37 cellular contexts compared by ENCODE assay signal in genomic region chr3:50698269-50698668, GRCh38.
"Had no signal": no experiment of that assay in that cellular context is flagged by ENCODE, and none has a peak within 500 bp of the region (broad histone marks: within the 10 kb centered on the region; RNA-seq: fewer than 3 reads in every experiment).

No MANE protein-coding gene starts in this region.

- ATAC-seq: activated CD8-positive, alpha-beta memory T cell treated with anti-CD3 and anti-CD28 coated beads, Interleukin-2, amount 10 ng/mL, durations not matched to agents 7 days and 5 days; activated CD8-positive, alpha-beta T cell treated with anti-CD3 and anti-CD28 coated beads for 36 hours; activated naive CD8-positive, alpha-beta T cell treated with anti-CD3 and anti-CD28 coated beads, Interleukin-2, amount 50 U/mL, for 24 hours had no signal

- FAIRE-seq: bronchial epithelial cell, TTC549 had no signal

- H3K36me3 ChIP-seq: ascending aorta, cardiac muscle cell had no signal

- H3K4me1 ChIP-seq: ascending aorta had no signal

- H3K27ac Mint-ChIP-seq: activated B cell treated with CpG ODN at 0.5 μM for 24 hours; activated CD4-positive, alpha-beta memory T cell treated with anti-CD3 and anti-CD28 coated beads for 36 hours; activated CD4-positive, alpha-beta T cell treated with anti-CD3 and anti-CD28 coated beads, Interleukin-2, amount 10 ng/mL, durations not matched to agents 24 days and 14 days; activated CD8-positive, alpha-beta memory T cell treated with anti-CD3 and anti-CD28 coated beads, Interleukin-2, amount 10 ng/mL, durations not matched to agents 7 days and 5 days; activated CD8-positive, alpha-beta T cell treated with anti-CD3 and anti-CD28 coated beads for 36 hours; activated naive CD4-positive, alpha-beta T cell treated with anti-CD3 and anti-CD28 coated beads, Interleukin-2, amount 10 ng/mL, durations not matched to agents 7 days and 5 days; activated naive CD4-positive, alpha-beta T cell treated with anti-CD3 and anti-CD28 coated beads, Interleukin-2, amount 50 U/mL, for 24 hours; activated naive CD8-positive, alpha-beta T cell; activated naive CD8-positive, alpha-beta T cell treated with anti-CD3 and anti-CD28 coated beads, Interleukin-2, amount 10 ng/mL, durations not matched to agents 7 days and 5 days; activated naive CD8-positive, alpha-beta T cell treated with anti-CD3 and anti-CD28 coated beads, Interleukin-2, amount 50 U/mL, for 24 hours; activated T-cell treated with anti-CD3 and anti-CD28 coated beads, Interleukin-2, amount 50 U/mL, for 24 hours; activated T-helper 2 cell treated with anti-CD3 and anti-CD28 coated beads, Interferon-gamma antibody, Interleukin-2, Interleukin-4, amounts not matched to agents 10 μg/mL and 5 μg/mL and 100 μg/mL, durations not matched to agents 14 hours and 24 hours and 36 hours; brain; T-helper 1 cell treated with Interleukin-12 subunit alpha and Interleukin-12 subunit beta and Interleukin-4 antibody, amounts not matched to agents 30 μg/mL and 1 μg/mL, for 36 hours; T-helper 2 cell treated with Interferon-gamma antibody and Interleukin-4, amounts not matched to agents 5 μg/mL and 100 μg/mL, for 36 hours had no signal

- H3K36me3 Mint-ChIP-seq: activated naive CD4-positive, alpha-beta T cell treated with anti-CD3 and anti-CD28 coated beads, Interleukin-2, amount 10 ng/mL, durations not matched to agents 7 days and 5 days had no signal

- H3K27me3 Mint-ChIP-seq: activated CD4-positive, alpha-beta memory T cell treated with anti-CD3 and anti-CD28 coated beads for 36 hours; activated naive CD4-positive, alpha-beta T cell treated with anti-CD3 and anti-CD28 coated beads, Interleukin-2, amount 10 ng/mL, durations not matched to agents 7 days and 5 days; activated naive CD4-positive, alpha-beta T cell treated with anti-CD3 and anti-CD28 coated beads, Interleukin-2, amount 50 U/mL, for 24 hours; activated naive CD8-positive, alpha-beta T cell; brain had no signal

- H3K4me1 Mint-ChIP-seq: activated B cell treated with CpG ODN at 0.5 μM for 24 hours; activated CD4-positive, alpha-beta T cell treated with anti-CD3 and anti-CD28 coated beads, Interleukin-2, amount 10 ng/mL, durations not matched to agents 24 days and 14 days; activated CD8-positive, alpha-beta memory T cell treated with anti-CD3 and anti-CD28 coated beads, Interleukin-2, amount 10 ng/mL, durations not matched to agents 7 days and 5 days; activated naive CD4-positive, alpha-beta T cell treated with anti-CD3 and anti-CD28 coated beads, Interleukin-2, amount 10 ng/mL, durations not matched to agents 7 days and 5 days; activated naive CD4-positive, alpha-beta T cell treated with anti-CD3 and anti-CD28 coated beads, Interleukin-2, amount 50 U/mL, for 24 hours; activated naive CD8-positive, alpha-beta T cell treated with anti-CD3 and anti-CD28 coated beads, Interleukin-2, amount 10 ng/mL, durations not matched to agents 7 days and 5 days; activated naive CD8-positive, alpha-beta T cell treated with anti-CD3 and anti-CD28 coated beads, Interleukin-2, amount 50 U/mL, for 24 hours; central memory CD8-positive, alpha-beta T cell had no signal

- DNase-seq: activated B cell treated with CpG ODN at 0.5 μM for 24 hours; activated CD4-positive, alpha-beta memory T cell treated with anti-CD3 and anti-CD28 coated beads for 36 hours; activated CD4-positive, alpha-beta T cell treated with anti-CD3 and anti-CD28 coated beads for 4 hours; activated CD4-positive, alpha-beta T cell treated with anti-CD3 and anti-CD28 coated beads, Interleukin-2, amount 10 ng/mL, durations not matched to agents 24 days and 14 days; activated CD4-positive, alpha-beta T cell treated with anti-CD3 and anti-CD28 coated beads, Interleukin-2, amount 50 U/mL, for 1 hour; activated CD4-positive, alpha-beta T cell treated with anti-CD3 and anti-CD28 coated beads, Interleukin-2, amount 50 U/mL, for 4 hours; activated CD4-positive, CD25-positive, alpha-beta regulatory T cell treated with anti-CD3 and anti-CD28 coated beads, Interleukin-2, amount 50 U/mL, for 72 hours; activated CD8-positive, alpha-beta memory T cell treated with anti-CD3 and anti-CD28 coated beads for 24 hours; activated CD8-positive, alpha-beta memory T cell treated with anti-CD3 and anti-CD28 coated beads, Interleukin-2, amount 10 ng/mL, durations not matched to agents 7 days and 5 days; activated CD8-positive, alpha-beta memory T cell treated with anti-CD3 and anti-CD28 coated beads, Interleukin-2, amount 50 U/mL, for 48 hours; activated CD8-positive, alpha-beta T cell treated with anti-CD3 and anti-CD28 coated beads for 36 hours; activated effector memory CD4-positive, alpha-beta T cell treated with Interleukin-2 at 50 U/mL for 16 hours; activated gamma-delta T cell; activated naive CD4-positive, alpha-beta T cell treated with anti-CD3 and anti-CD28 coated beads, Interleukin-2, amount 10 ng/mL, durations not matched to agents 7 days and 5 days; activated naive CD4-positive, alpha-beta T cell treated with Interleukin-2 at 50 U/mL for 16 hours; activated naive CD8-positive, alpha-beta T cell treated with anti-CD3 and anti-CD28 coated beads, Interleukin-2, amount 10 ng/mL, durations not matched to agents 7 days and 5 days; activated naive CD8-positive, alpha-beta T cell treated with anti-CD3 and anti-CD28 coated beads, Interleukin-2, amount 50 U/mL, for 24 hours; activated T-cell treated with anti-CD3 and anti-CD28 coated beads, Interleukin-2, amount 50 U/mL, for 24 hours; activated T-cell treated with anti-CD3 and anti-CD28 coated beads, Interleukin-2, amount 50 U/mL, for 48 hours; amygdala; anterior cingulate cortex; caudate nucleus; cerebellar nuclear complex; T-helper 2 cell; T-helper 9 cell had no signal

- H3K9me3 Mint-ChIP-seq: activated naive CD4-positive, alpha-beta T cell treated with anti-CD3 and anti-CD28 coated beads, Interleukin-2, amount 50 U/mL, for 24 hours; central memory CD8-positive, alpha-beta T cell had no signal

- H3K27ac ChIP-seq: ascending aorta, cardiac muscle cell, VCaP had no signal

- H3K4me3 ChIP-seq: ascending aorta, cardiac muscle cell had no signal

- H3K4me3 Mint-ChIP-seq: activated B cell treated with CpG ODN at 0.5 μM for 24 hours; activated CD4-positive, alpha-beta memory T cell treated with anti-CD3 and anti-CD28 coated beads for 36 hours; activated CD4-positive, alpha-beta T cell treated with anti-CD3 and anti-CD28 coated beads, Interleukin-2, amount 10 ng/mL, durations not matched to agents 24 days and 14 days; activated CD8-positive, alpha-beta memory T cell treated with anti-CD3 and anti-CD28 coated beads, Interleukin-2, amount 10 ng/mL, durations not matched to agents 7 days and 5 days; activated CD8-positive, alpha-beta T cell treated with anti-CD3 and anti-CD28 coated beads for 36 hours; activated naive CD4-positive, alpha-beta T cell treated with anti-CD3 and anti-CD28 coated beads, Interleukin-2, amount 10 ng/mL, durations not matched to agents 7 days and 5 days; activated naive CD4-positive, alpha-beta T cell treated with anti-CD3 and anti-CD28 coated beads, Interleukin-2, amount 50 U/mL, for 24 hours; activated naive CD8-positive, alpha-beta T cell; activated naive CD8-positive, alpha-beta T cell treated with anti-CD3 and anti-CD28 coated beads, Interleukin-2, amount 10 ng/mL, durations not matched to agents 7 days and 5 days; activated naive CD8-positive, alpha-beta T cell treated with anti-CD3 and anti-CD28 coated beads, Interleukin-2, amount 50 U/mL, for 24 hours; activated T-cell treated with anti-CD3 and anti-CD28 coated beads, Interleukin-2, amount 50 U/mL, for 24 hours; brain; central memory CD8-positive, alpha-beta T cell; T-helper 1 cell treated with Interleukin-12 subunit alpha and Interleukin-12 subunit beta and Interleukin-4 antibody, amounts not matched to agents 30 μg/mL and 1 μg/mL, for 36 hours; T-helper 2 cell treated with Interferon-gamma antibody and Interleukin-4, amounts not matched to agents 5 μg/mL and 100 μg/mL, for 36 hours had no signal
